9 cellular contexts compared by ENCODE assay signal in genomic region chr1:223230161-223230881, GRCh38.
DNase-seq lines count a peak whose midpoint lies in the region; ATAC-seq and TF ChIP-seq lines count a peak whose summit lies in the region.
"Had no signal": no experiment of that assay in that cellular context is flagged by ENCODE, and none has a peak within 500 bp of the region (broad histone marks: within the 10 kb centered on the region; RNA-seq: fewer than 3 reads in every experiment).

No MANE protein-coding gene starts in this region.

- H3K4me3 Mint-ChIP-seq in activated CD4-positive, alpha-beta T cell treated with anti-CD3 and anti-CD28 coated beads for 36 hours, result peak overlapping the region; percentile 5
- no peak overlapping the region for H3K4me3 Mint-ChIP-seq in chondrocyte (ENCODE audit: unreplicated experiment)

- no peaks in the 10 kb centered on the region for H3K9me3 ChIP-seq in skeletal muscle satellite cell (replicated peaks; ENCODE audit: low read length)
- H3K9me3 ChIP-seq: A549 had no signal

- ATAC-seq in activated CD4-positive, alpha-beta T cell treated with anti-CD3 and anti-CD28 coated beads for 36 hours, result peak; percentile 66
- ATAC-seq in HG02642 (IDR thresholded peaks at IDR 0.05; ENCODE audit: poor library complexity, unreplicated experiment), result no peak

- H3K9me3 Mint-ChIP-seq in activated CD4-positive, alpha-beta T cell treated with anti-CD3 and anti-CD28 coated beads for 36 hours (ENCODE audit: low read depth), result no peaks in the 10 kb centered on the region
- no peaks in the 10 kb centered on the region for H3K9me3 Mint-ChIP-seq in chondrocyte (ENCODE audit: low read depth)

- H3K4me2 ChIP-seq in skeletal muscle satellite cell (ENCODE audit: low read length), result peak overlapping the region; percentile 78
- H3K4me2 ChIP-seq: A549 had no signal

- peak overlapping the region; percentile 81 for H3K27ac Mint-ChIP-seq in activated CD4-positive, alpha-beta T cell treated with anti-CD3 and anti-CD28 coated beads for 36 hours
- H3K27ac Mint-ChIP-seq in chondrocyte (ENCODE audit: unreplicated experiment), result peak overlapping the region; percentile 69

- peaks cover 50% of the 10 kb centered on the region for H3K4me1 ChIP-seq in skeletal muscle satellite cell (ENCODE audit: control insufficient read depth, insufficient read depth, low read length)

- H3K4me3 ChIP-seq in skeletal muscle satellite cell (ENCODE audit: low read length), result peak overlapping the region; percentile 61
- H3K4me3 ChIP-seq: A549 had no signal

- no peak for TF ChIP-seq CTCF in chondrocyte (IDR thresholded peaks at IDR 0.05)

- no peaks in the 10 kb centered on the region for H3K27me3 Mint-ChIP-seq in activated CD4-positive, alpha-beta T cell treated with anti-CD3 and anti-CD28 coated beads for 36 hours
- H3K27me3 Mint-ChIP-seq in chondrocyte (ENCODE audit: low read depth), result peaks cover 6% of the 10 kb centered on the region

- peaks cover 4% of the 10 kb centered on the region for H3K27me3 ChIP-seq in skeletal muscle satellite cell (ENCODE audit: control insufficient read depth, insufficient read depth, low read length)

- DNase-seq in activated CD4-positive, alpha-beta T cell treated with anti-CD3 and anti-CD28 coated beads for 36 hours, result peak; percentile 59
- no peak for DNase-seq in activated CD4-positive, alpha-beta T cell treated with anti-CD3 and anti-CD28 coated beads, Interleukin-2, amount 50 U/mL, for 4 hours
- DNase-seq in T1000 (lab: John Stamatoyannopoulos, UW), result peak; percentile 30
- no peak for DNase-seq in chondrocyte (ENCODE audit: low spot score)
- DNase-seq in GOT3 (lab: John Stamatoyannopoulos, UW), result no peak
- DNase-seq in iPS-NIHi7 (ENCODE audit: extremely low spot score), result no peak

- peaks cover 72% of the 10 kb centered on the region for H3K4me1 Mint-ChIP-seq in activated CD4-positive, alpha-beta T cell treated with anti-CD3 and anti-CD28 coated beads for 36 hours
- H3K4me1 Mint-ChIP-seq in chondrocyte (ENCODE audit: low read depth), result peaks cover 24% of the 10 kb centered on the region

- POLR2A ChIA-PET in activated CD4-positive, alpha-beta T cell treated with anti-CD3 and anti-CD28 coated beads for 36 hours (lab: Charles Lee), result interaction anchor here (0.7 kb wide), 3 partner anchors 41 to 763 kb away, joined by 3 to 4 read pairs (median 3); no protein-coding TSS in a partner anchor

- peaks cover 1% of the 10 kb centered on the region for H3K36me3 Mint-ChIP-seq in activated CD4-positive, alpha-beta T cell treated with anti-CD3 and anti-CD28 coated beads for 36 hours (ENCODE audit: low read depth)
- peaks cover 2% of the 10 kb centered on the region for H3K36me3 Mint-ChIP-seq in chondrocyte (ENCODE audit: low read depth)

- peak overlapping the region; percentile 71 for H3K9ac ChIP-seq in skeletal muscle satellite cell (ENCODE audit: low read depth, low read length)

- CTCF ChIA-PET in activated CD4-positive, alpha-beta T cell treated with anti-CD3 and anti-CD28 coated beads for 36 hours (lab: Charles Lee), result interaction anchor here (0.6 to 1.8 kb wide), 6 partner anchors 14 to 795 kb away, joined by 3 to 7 read pairs (median 4); no protein-coding TSS in a partner anchor

- intact Hi-C loops in activated CD4-positive, alpha-beta T cell treated with anti-CD3 and anti-CD28 coated beads for 36 hours (cut with DNase I, micrococcal nuclease), result loop anchor here (1.0 to 10.0 kb wide), 3 partner anchors 40 to 134 kb away; partner anchors contain the start of genes SUSD4 (in 1 of the 2) and TLR5 (in 1 of the 2)

- no peaks in the 10 kb centered on the region for H3K36me3 ChIP-seq in skeletal muscle satellite cell (ENCODE audit: insufficient read depth, low read length)

Comparison
In these comparisons a context has a peak if more than half of its experiments do, and no peak if none do; other contexts are left out.
1. DNase-seq: peak in activated CD4-positive, alpha-beta T cell treated with anti-CD3 and anti-CD28 coated beads for 36 hours (single experiment) and T1000 (single experiment); none in activated CD4-positive, alpha-beta T cell treated with anti-CD3 and anti-CD28 coated beads, Interleukin-2, amount 50 U/mL, for 4 hours (0 of 2), chondrocyte (single experiment), GOT3 (single experiment) and iPS-NIHi7 (single experiment).